ENCODE assay signal across 10 cellular contexts in the genomic region with DNA sequence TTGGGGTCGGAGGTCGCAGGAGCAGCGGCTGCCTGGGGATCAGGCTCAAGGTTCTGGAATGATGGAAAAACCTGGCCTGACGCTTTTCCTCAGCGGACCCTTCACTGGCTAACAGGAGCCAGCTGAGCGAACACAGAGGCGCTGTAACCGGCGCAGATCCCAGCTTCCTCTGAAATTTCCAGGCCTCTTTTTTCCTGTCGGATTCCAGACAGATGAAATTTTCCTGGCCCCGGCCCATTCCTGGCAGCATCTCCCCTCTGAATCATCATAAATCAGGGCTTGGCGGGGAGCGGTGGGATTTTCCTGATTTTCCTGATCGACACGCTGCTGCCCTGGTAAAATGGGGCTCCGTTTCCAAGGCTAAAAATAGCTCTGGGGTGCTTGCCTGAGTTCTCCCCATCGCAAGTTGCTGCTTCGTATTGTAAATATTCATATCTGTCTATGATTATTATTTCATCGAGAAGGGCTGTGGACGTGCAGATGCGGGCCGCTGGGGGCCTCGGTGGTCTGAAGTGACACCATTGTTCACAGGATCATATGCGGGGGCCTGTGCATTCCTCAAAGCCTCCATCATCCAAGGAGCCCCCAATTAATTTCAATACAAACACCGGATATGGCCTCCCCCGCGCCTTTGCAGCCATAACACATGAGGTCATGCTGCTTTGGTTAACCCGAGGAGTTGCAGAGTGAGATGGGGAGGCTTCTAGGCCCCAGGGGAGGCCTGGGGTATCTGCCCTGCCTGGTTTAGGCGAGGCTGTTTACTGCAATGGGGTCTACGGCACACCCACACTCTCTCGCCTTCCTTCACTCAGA. TPM values are rescaled to one million over a fixed set of nuclear protein-coding genes. Genes with fewer than 3 reads are reported as not detected.
DNase-seq lines count a peak whose midpoint lies in the region; ATAC-seq, FAIRE-seq and TF ChIP-seq lines count a peak whose summit lies in the region.
"Had no signal": no experiment of that assay in that cellular context is flagged by ENCODE, and none has a peak within 500 bp of the region (broad histone marks: within the 10 kb centered on the region; RNA-seq: fewer than 3 reads in every experiment).

No MANE protein-coding gene starts in this region.

- peak; percentile 75 to 91 for ATAC-seq in upper lobe of left lung (ENCODE audit: low FRiP score in 2 of 2)
- ATAC-seq in HG02642 (IDR thresholded peaks at IDR 0.05; ENCODE audit: poor library complexity, unreplicated experiment), result no peak
- no peak for ATAC-seq in GM21528 (IDR thresholded peaks at IDR 0.05; ENCODE audit: low FRiP score, unreplicated experiment)

- dilution Hi-C loops in endothelial cell of umbilical vein (cut with MboI; ENCODE audit: extremely low pct_ligation_motif_present, low sequenced_read_pairs), result no loop called here

- TF ChIP-seq CTCF in endothelial cell of umbilical vein (IDR thresholded peaks at IDR 0.05; ENCODE audit: extremely low read depth in 1 of 2, insufficient read depth in 1 of 2, low read depth in 1 of 2, low read length in 2 of 2), result no peak
- no peak for TF ChIP-seq CTCF in upper lobe of left lung (IDR thresholded peaks at IDR 0.05)

- BruUV-seq in endothelial cell of umbilical vein (replicated peaks; lab: Mats Ljungman, UMichigan), result no TSS peak

- TF ChIP-seq EP300 in upper lobe of left lung (IDR thresholded peaks at IDR 0.05), result no peak

- no peak overlapping the region for H3K4me3 ChIP-seq in MG63
- H3K4me3 ChIP-seq in endothelial cell of umbilical vein (replicated peaks in 1 of 3; ENCODE audit: insufficient read depth in 1 of 3, low read depth in 1 of 3, low read length in 3 of 3), result no peak overlapping the region
- H3K4me3 ChIP-seq in upper lobe of left lung, result no peak overlapping the region

- peak overlapping the region; percentile 51 for H3K4me2 ChIP-seq in endothelial cell of umbilical vein (ENCODE audit: insufficient read depth, low read length)

- H3K27ac ChIP-seq in endothelial cell of umbilical vein (ENCODE audit: insufficient read depth, low read depth, low read length) (peak overlapping the region; percentile 95), upper lobe of left lung (peak overlapping the region; percentile 37 to 84 (median 77))

- peak overlapping the region; percentile 79 for H3K9ac ChIP-seq in endothelial cell of umbilical vein (replicated peaks; ENCODE audit: extremely low read depth, insufficient read depth, low read length)

- H2AFZ ChIP-seq in endothelial cell of umbilical vein (ENCODE audit: low read depth, low read length), result peak overlapping the region; percentile 69

- H3K9me3 ChIP-seq in MG63, result no peaks in the 10 kb centered on the region
- no peaks in the 10 kb centered on the region for H3K9me3 ChIP-seq in endothelial cell of umbilical vein (replicated peaks; ENCODE audit: control insufficient read depth, insufficient read depth, low read length)
- no peaks in the 10 kb centered on the region for H3K9me3 ChIP-seq in upper lobe of left lung

- POLR2A ChIA-PET in endothelial cell of umbilical vein (lab: Charles Lee), result no interaction called here

- intact Hi-C loops in endothelial cell of umbilical vein (cut with micrococcal nuclease), result loop anchor here (1.0 kb wide), 1 partner anchor 14 kb away; no protein-coding TSS in a partner anchor

- TF ChIP-seq POLR2A in endothelial cell of umbilical vein (IDR thresholded peaks at IDR 0.05; ENCODE audit: low read depth, low read length) (peak; percentile 62), upper lobe of left lung (IDR thresholded peaks at IDR 0.05) (no peak)

- CTCF ChIA-PET in endothelial cell of umbilical vein (lab: Charles Lee), result interaction anchor here (0.6 to 4.1 kb wide), 15 partner anchors 10 to 82 kb away, joined by 3 to 43 read pairs (median 3); no protein-coding TSS in a partner anchor

- H3K9me1 ChIP-seq in endothelial cell of umbilical vein (replicated peaks; ENCODE audit: control insufficient read depth, extremely low read depth, insufficient read depth, low read length), result no peaks in the 10 kb centered on the region

- H3K27me3 ChIP-seq in MG63, result no peaks in the 10 kb centered on the region
- no peaks in the 10 kb centered on the region for H3K27me3 ChIP-seq in endothelial cell of umbilical vein (ENCODE audit: control insufficient read depth in 2 of 2, insufficient read depth in 2 of 2, low read length in 2 of 2)
- H3K27me3 ChIP-seq in upper lobe of left lung, result no peaks in the 10 kb centered on the region

- no peaks in the 10 kb centered on the region for H4K20me1 ChIP-seq in endothelial cell of umbilical vein (replicated peaks; ENCODE audit: control insufficient read depth, extremely low read depth, insufficient read depth, low read length)

- H3K79me2 ChIP-seq in endothelial cell of umbilical vein (ENCODE audit: control insufficient read depth, insufficient read depth, low read length), result no peaks in the 10 kb centered on the region

- H3K36me3 ChIP-seq in MG63, result no peaks in the 10 kb centered on the region
- H3K36me3 ChIP-seq in endothelial cell of umbilical vein (ENCODE audit: control insufficient read depth in 2 of 2, extremely low read depth in 1 of 2, insufficient read depth in 2 of 2, low read length in 2 of 2), result no peaks in the 10 kb centered on the region
- no peaks in the 10 kb centered on the region for H3K36me3 ChIP-seq in upper lobe of left lung

- DNase-seq in MG63 (peak; percentile 92), endothelial cell of umbilical vein (ENCODE audit: low read depth, low spot score) (peak; percentile 94), mesenteric fat pad (ENCODE audit: low spot score) (peak; percentile 91), upper lobe of left lung (peak in 1 of 2 donors; percentile 25), NCI-H1436 treated with DMSO at 0.1 percent for 48 hours (lab: John Stamatoyannopoulos, UW) (no peak), NCI-H2029 (lab: John Stamatoyannopoulos, UW) (no peak)
- DNase-seq: activated CD4-positive, CD25-positive, alpha-beta regulatory T cell treated with anti-CD3 and anti-CD28 coated beads, Interleukin-2, amount 50 U/mL, for 72 hours had no signal

- H3K4me1 ChIP-seq in endothelial cell of umbilical vein (ENCODE audit: control insufficient read depth, extremely low read depth, insufficient read depth, low read length) (peaks cover 26% of the 10 kb centered on the region), upper lobe of left lung (peaks cover 0 to 23% (median 10%) of the 10 kb centered on the region in 4 donors)

- FAIRE-seq in endothelial cell of umbilical vein (lab: Jason Lieb, UNC), result peak; percentile 94
- FAIRE-seq: frontal cortex had no signal

- 44 to 55% methylated on average over 27 to 30 of the region's 31 CpGs for WGBS in upper lobe of left lung, 2 donors

TF ChIP-seq in endothelial cell of umbilical vein, 7 proteins besides CTCF, POLR2A, EP300 and RAD21:
- TF ChIP-seq MAX (IDR thresholded peaks at IDR 0.05; ENCODE audit: insufficient read depth, insufficient read length), result no peak
- TF ChIP-seq JUN (IDR thresholded peaks at IDR 0.05; ENCODE audit: borderline replicate concordance, insufficient read depth, insufficient read length, low read depth), result peak; percentile 74
- TF ChIP-seq POLR2AphosphoS5 (IDR thresholded peaks at IDR 0.05; ENCODE audit: insufficient read depth, low read depth, low read length), result peak; percentile 77
- TF ChIP-seq GATA2 (IDR thresholded peaks at IDR 0.05; ENCODE audit: insufficient read depth, insufficient read length, low read depth, low read length), result peak; percentile 34
- peak; percentile 67 for TF ChIP-seq FOS (IDR thresholded peaks at IDR 0.05; ENCODE audit: borderline replicate concordance, insufficient read depth, low read length)
- TF ChIP-seq MYC (IDR thresholded peaks at IDR 0.05; ENCODE audit: low read depth, low read length), result no peak
- TF ChIP-seq EZH2 (IDR thresholded peaks at IDR 0.05; ENCODE audit: borderline replicate concordance, low read depth, low read length, severe bottlenecking), result no peak
TF ChIP-seq in endothelial cell of umbilical vein: peak in this region for 4.

RNA-seq across cellular contexts. Expression of gene ETV4, which starts 45.8 kb away (rescaled TPM):
- 2.4 and 4.5 TPM in 2 replicates for total RNA-seq in MG63 (2014; rRNA removed; shearing (Covaris generic); ENCODE audit: low replicate concordance)
- 32.2 and 39.4 TPM in 2 replicates for total RNA-seq in endothelial cell of umbilical vein
- polyA plus RNA-seq in endothelial cell of umbilical vein, result 5.5 and 7.3 TPM in 2 replicates
- 9.0 and 11.8 TPM in 2 replicates for polyA plus RNA-seq in endothelial cell of umbilical vein (2011; cell fraction: cytosol; rRNA removed)
- 11.7 and 17.6 TPM in 2 replicates for polyA plus RNA-seq in endothelial cell of umbilical vein (2011; cell fraction: nucleus; rRNA removed)
- polyA plus RNA-seq in endothelial cell of umbilical vein (2012), result 15.3 and 20.1 TPM in 2 replicates
- 3.6 and 10.0 TPM in 2 replicates for polyA minus RNA-seq in endothelial cell of umbilical vein
- 2.7 TPM for polyA minus RNA-seq in endothelial cell of umbilical vein (2011; cell fraction: cytosol; rRNA and poly(A)+ RNA removed)
- 2.9 and 5.9 TPM in 2 replicates for polyA minus RNA-seq in endothelial cell of umbilical vein (2011; cell fraction: nucleus; rRNA and poly(A)+ RNA removed)
- 0.48 TPM for total RNA-seq in mesenteric fat pad
- total RNA-seq in upper lobe of left lung, result 1 to 10 TPM; 2.8 to 5.2 (median 3.4) TPM

Comparison
In these comparisons a context has a peak if more than half of its experiments do, and no peak if none do; other contexts are left out.
1. DNase-seq: peak in MG63 (single experiment), endothelial cell of umbilical vein (single experiment) and mesenteric fat pad (single experiment); none in NCI-H1436 treated with DMSO at 0.1 percent for 48 hours (single experiment) and NCI-H2029 (single experiment).
2. ATAC-seq: peak in upper lobe of left lung (2 of 2); none in HG02642 (single experiment) and GM21528 (single experiment).